ENCODE assay signal across 25 cellular contexts in genomic region chr3:52265387-52265786, GRCh38. TPM values are rescaled to one million over a fixed set of nuclear protein-coding genes. Genes with fewer than 3 reads are reported as not detected.
DNase-seq lines count a peak whose midpoint lies in the region; ATAC-seq, FAIRE-seq and TF ChIP-seq lines count a peak whose summit lies in the region.
"Had no signal": no experiment of that assay in that cellular context is flagged by ENCODE, and none has a peak within 500 bp of the region (broad histone marks: within the 10 kb centered on the region; RNA-seq: fewer than 3 reads in every experiment).

No MANE protein-coding gene starts in this region.

- H2AFZ ChIP-seq in DND-41 (ENCODE audit: low read depth, low read length): no peak overlapping the region
- no peak overlapping the region for H2AFZ ChIP-seq in OCI-LY3 (ENCODE audit: low read depth, low read length)
- H2AFZ ChIP-seq in HepG2 (ENCODE audit: low read length): no peak overlapping the region
- H2AFZ ChIP-seq: GM23248 had no signal

- H3K27me3 ChIP-seq in DND-41 (ENCODE audit: insufficient read depth, low read length, poor library complexity) (no peaks in the 10 kb centered on the region), OCI-LY3 (ENCODE audit: low read depth, low read length) (no peaks in the 10 kb centered on the region), HepG2 (ENCODE audit: control insufficient read depth in 1 of 2, insufficient read depth in 2 of 2, low read length in 2 of 2) (no peaks in the 10 kb centered on the region)
- H3K27me3 ChIP-seq: BLaER1 treated with 17β-estradiol and CSF1 and Interleukin-3, amounts not matched to agents 10 nM and 100 nM; SJSA1 had no signal

- FAIRE-seq in HepG2 (lab: Jason Lieb, UNC): no peak
- no peak for FAIRE-seq in GM19239 (lab: Jason Lieb, UNC)
- FAIRE-seq: A549 had no signal

- H3K4me3 Mint-ChIP-seq in activated CD4-positive, alpha-beta T cell treated with anti-CD3 and anti-CD28 coated beads for 36 hours: no peak overlapping the region
- H3K4me3 Mint-ChIP-seq: activated naive CD8-positive, alpha-beta T cell treated with anti-CD3 and anti-CD28 coated beads, Interleukin-2, amount 10 ng/mL, durations not matched to agents 7 days and 5 days; brain; T-helper 2 cell treated with Interferon-gamma antibody and Interleukin-4, amounts not matched to agents 5 μg/mL and 100 μg/mL, for 36 hours had no signal

- CTCF ChIA-PET in activated CD4-positive, alpha-beta T cell treated with anti-CD3 and anti-CD28 coated beads for 36 hours (lab: Charles Lee): no interaction called here
- CTCF ChIA-PET in HepG2 (lab: Yijun Ruan, JAX; ENCODE audit: low intra/inter-chr PET ratio, low total read pairs): interaction anchor here (0.8 kb wide), 1 partner anchor 33 kb away, joined by 3 read pairs; no protein-coding TSS in a partner anchor

- H3K79me2 ChIP-seq in DND-41 (ENCODE audit: insufficient read depth, low read length) (peaks cover 90% of the 10 kb centered on the region), OCI-LY3 (ENCODE audit: low read length) (peaks cover 92% of the 10 kb centered on the region), HepG2 (ENCODE audit: insufficient read depth, low read length) (peaks cover 27% of the 10 kb centered on the region)

- in situ Hi-C loops in HepG2 (cut with HindIII; ENCODE audit: extremely low pct_ligation_motif_present, low pct_unique_long_range_greater_than_20kb): no loop called here
- in situ Hi-C loops in GM13976 (cut with MboI; ENCODE audit: low sequenced_read_pairs, unreplicated experiment): no loop called here

- H3K36me3 Mint-ChIP-seq in activated CD4-positive, alpha-beta T cell treated with anti-CD3 and anti-CD28 coated beads for 36 hours (ENCODE audit: low read depth): peaks cover 88% of the 10 kb centered on the region

- TF ChIP-seq EP300 in HepG2 (IDR thresholded peaks at IDR 0.05; ENCODE audit: low read depth in 2 of 2, low read length in 2 of 2) (no peak), HepG2 (CRISPR knock-in tag; IDR thresholded peaks at IDR 0.05; ENCODE audit: borderline replicate concordance) (no peak)

- peaks cover 89% of the 10 kb centered on the region for H3K4me1 Mint-ChIP-seq in activated CD4-positive, alpha-beta T cell treated with anti-CD3 and anti-CD28 coated beads for 36 hours

- BruUV-seq in HepG2 (replicated peaks; lab: Mats Ljungman, UMichigan): no TSS peak

- H3K27me3 Mint-ChIP-seq in activated CD4-positive, alpha-beta T cell treated with anti-CD3 and anti-CD28 coated beads for 36 hours: no peaks in the 10 kb centered on the region
- H3K27me3 Mint-ChIP-seq: activated naive CD8-positive, alpha-beta T cell treated with anti-CD3 and anti-CD28 coated beads, Interleukin-2, amount 10 ng/mL, durations not matched to agents 7 days and 5 days; brain; naive B cell had no signal

- no peak for TF ChIP-seq POLR2A in HepG2 (IDR thresholded peaks at IDR 0.05; ENCODE audit: insufficient read depth in 1 of 2, low read depth in 2 of 2, low read length in 2 of 2)

- H3K27ac ChIP-seq in DND-41 (ENCODE audit: low read length): no peak overlapping the region
- H3K27ac ChIP-seq in OCI-LY3 (ENCODE audit: low read length): no peak overlapping the region
- no peak overlapping the region for H3K27ac ChIP-seq in HepG2 (ENCODE audit: extremely low read length, insufficient read depth, low read length)
- H3K27ac ChIP-seq: A549, coronary artery, GM23248, SJSA1 had no signal

- H3K4me1 ChIP-seq in DND-41 (ENCODE audit: insufficient read depth, low read length) (no peaks in the 10 kb centered on the region), OCI-LY3 (ENCODE audit: low read length) (peaks cover 33% of the 10 kb centered on the region), HepG2 (ENCODE audit: insufficient read depth, low read length) (no peaks in the 10 kb centered on the region)
- H3K4me1 ChIP-seq: A549 had no signal

- H3K27ac Mint-ChIP-seq in activated CD4-positive, alpha-beta T cell treated with anti-CD3 and anti-CD28 coated beads for 36 hours: peak overlapping the region; percentile 71
- H3K27ac Mint-ChIP-seq: brain; T-helper 2 cell treated with Interferon-gamma antibody and Interleukin-4, amounts not matched to agents 5 μg/mL and 100 μg/mL, for 36 hours had no signal

- no peak for TF ChIP-seq RAD21 in HepG2 (CRISPR knock-in tag; IDR thresholded peaks at IDR 0.05)

- no peaks in the 10 kb centered on the region for H3K9me3 ChIP-seq in DND-41 (ENCODE audit: insufficient read depth, low read length, severe bottlenecking)
- no peaks in the 10 kb centered on the region for H3K9me3 ChIP-seq in OCI-LY3 (ENCODE audit: insufficient read depth, low read length)
- no peaks in the 10 kb centered on the region for H3K9me3 ChIP-seq in HepG2 (ENCODE audit: low read length)
- H3K9me3 ChIP-seq: A549; BLaER1 treated with 17β-estradiol and CSF1 and Interleukin-3, amounts not matched to agents 10 nM and 100 nM; SJSA1 had no signal

- peaks cover 59% of the 10 kb centered on the region; the same call in 1 of the 2 replicates for H4K20me1 ChIP-seq in DND-41 (ENCODE audit: insufficient read depth, low read length)
- peaks cover 52% of the 10 kb centered on the region for H4K20me1 ChIP-seq in OCI-LY3 (ENCODE audit: insufficient read depth, low read length)
- peaks cover 11% of the 10 kb centered on the region; the same call in 1 of the 2 replicates for H4K20me1 ChIP-seq in HepG2 (ENCODE audit: insufficient read depth, low read length)

- POLR2A ChIA-PET in activated CD4-positive, alpha-beta T cell treated with anti-CD3 and anti-CD28 coated beads for 36 hours (lab: Charles Lee): no interaction called here
- POLR2A ChIA-PET in HepG2 (lab: Yijun Ruan, JAX): no interaction called here

- H3K9me3 Mint-ChIP-seq in activated CD4-positive, alpha-beta T cell treated with anti-CD3 and anti-CD28 coated beads for 36 hours (ENCODE audit: low read depth): no peaks in the 10 kb centered on the region
- H3K9me3 Mint-ChIP-seq: activated naive CD8-positive, alpha-beta T cell treated with anti-CD3 and anti-CD28 coated beads, Interleukin-2, amount 10 ng/mL, durations not matched to agents 7 days and 5 days; brain; naive B cell; T-helper 2 cell treated with Interferon-gamma antibody and Interleukin-4, amounts not matched to agents 5 μg/mL and 100 μg/mL, for 36 hours had no signal

- WGBS in HepG2 (ENCODE audit: low lambda C conversion rate): 95% methylated on average over 6 of the region's 6 CpGs

- no peak for DNase-seq in activated CD4-positive, alpha-beta T cell treated with anti-CD3 and anti-CD28 coated beads for 36 hours
- DNase-seq in activated CD4-positive, alpha-beta T cell treated with anti-CD3 and anti-CD28 coated beads, Interleukin-2, amount 50 U/mL, for 48 hours: no peak
- DNase-seq in DND-41: no peak
- DNase-seq in HepG2 (ENCODE audit: low spot score): no peak
- no peak for DNase-seq in GM19239 (ENCODE audit: insufficient read length, low spot score)
- DNase-seq in GM13976 (ENCODE audit: low spot score): no peak
- DNase-seq: activated CD4-positive, CD25-positive, alpha-beta regulatory T cell; activated naive CD8-positive, alpha-beta T cell treated with anti-CD3 and anti-CD28 coated beads, Interleukin-2, amount 10 ng/mL, durations not matched to agents 7 days and 5 days; GM23248; kidney glomerular epithelial cell; naive B cell; NCI-H1930; NCI-H510A treated with DMSO at 0.1 percent for 48 hours; stimulated activated CD4-positive, alpha-beta T cell treated with anti-CD3 and anti-CD28 coated beads, Interleukin-4, amount 100 ng/mL, for 1 hour had no signal

- H3K4me3 ChIP-seq in DND-41 (ENCODE audit: low read depth in 1 of 2, low read length in 2 of 2) (no peak overlapping the region), OCI-LY3 (ENCODE audit: low read length) (no peak overlapping the region), HepG2 (replicated peaks in 1 of 3; ENCODE audit: insufficient read depth in 1 of 3, low read depth in 2 of 3, low read length in 3 of 3) (no peak overlapping the region)
- H3K4me3 ChIP-seq: A549; BLaER1 treated with 17β-estradiol and CSF1 and Interleukin-3, amounts not matched to agents 10 nM and 100 nM; coronary artery; GM23248; SJSA1 had no signal

- TF ChIP-seq CTCF in DND-41 (IDR thresholded peaks at IDR 0.05; ENCODE audit: borderline replicate concordance, extremely low read depth, low read length, poor library complexity, severe bottlenecking) (peak; percentile 38), OCI-LY3 (IDR thresholded peaks at IDR 0.05; ENCODE audit: low read depth, low read length) (0 out of 2 replicates have a peak, but pooled peaks have one; percentile 9), HepG2 (CRISPR knock-in tag; IDR thresholded peaks at IDR 0.05) (no peak), GM13976 (IDR thresholded peaks at IDR 0.05; ENCODE audit: borderline replicate concordance, control extremely low read depth, extremely low read depth, insufficient read depth, missing control alignments) (no peak)

- no peak for ATAC-seq in activated CD4-positive, alpha-beta T cell treated with anti-CD3 and anti-CD28 coated beads for 36 hours
- ATAC-seq in DND-41 (ENCODE audit: insufficient read depth, low read depth) (0 out of 3 replicates have a peak, but pooled peaks have one; percentile 37), HepG2 (no peak), HG02623 (IDR thresholded peaks at IDR 0.05; ENCODE audit: unreplicated experiment) (no peak)
- ATAC-seq: A549 had no signal

- intact Hi-C loops in activated CD4-positive, alpha-beta T cell treated with anti-CD3 and anti-CD28 coated beads for 36 hours (cut with DNase I, micrococcal nuclease): no loop called here
- intact Hi-C loops in HepG2 (cut with micrococcal nuclease; ENCODE audit: unreplicated experiment): no loop called here

- H3K9ac ChIP-seq in DND-41 (ENCODE audit: low read depth, low read length) (no peak overlapping the region), OCI-LY3 (ENCODE audit: low read length) (no peak overlapping the region), HepG2 (ENCODE audit: insufficient read depth, low read depth, low read length) (no peak overlapping the region)
- H3K9ac ChIP-seq: GM23248 had no signal

- peaks cover 94% of the 10 kb centered on the region for H3K36me3 ChIP-seq in DND-41 (ENCODE audit: insufficient read depth, low read length)
- H3K36me3 ChIP-seq in OCI-LY3 (replicated peaks; ENCODE audit: low read depth, low read length): peaks cover 80% of the 10 kb centered on the region
- H3K36me3 ChIP-seq in HepG2 (replicated peaks in 1 of 2; ENCODE audit: control insufficient read depth in 1 of 2, insufficient read depth in 2 of 2, low read length in 2 of 2): peaks cover 30 to 89% of the 10 kb centered on the region in 2 experiments

- H3K4me2 ChIP-seq in DND-41 (ENCODE audit: insufficient read depth, low read length) (no peak overlapping the region), OCI-LY3 (ENCODE audit: low read length) (no peak overlapping the region), HepG2 (ENCODE audit: low read depth, low read length) (no peak overlapping the region)
- H3K4me2 ChIP-seq: A549 had no signal

RNA-seq across cellular contexts. Expression of gene WDR82, which starts 13.1 kb away (rescaled TPM):
- 100 to 1,000 TPM in 1 of 2 experiments, 10 to 100 TPM in 1; 95.2 to 113 TPM for total RNA-seq in activated CD4-positive, alpha-beta T cell treated with anti-CD3 and anti-CD28 coated beads for 36 hours
- 59.5 and 62.0 TPM in 2 replicates for total RNA-seq in HepG2 (2016; rRNA removed; fragmentation: Illumina TruSeq; extraction: Trizol)
- total RNA-seq in HepG2 (2016; cell fraction: cytosol; rRNA removed; fragmentation: Illumina TruSeq; extraction: Trizol; ENCODE audit: low read depth): 6.3 and 6.7 TPM in 2 replicates
- 58.9 and 60.5 TPM in 2 replicates for total RNA-seq in HepG2 (2016; cell fraction: insoluble cytoplasmic fraction; rRNA removed; fragmentation: Illumina TruSeq; extraction: Trizol)
- 27.7 and 28.8 TPM in 2 replicates for total RNA-seq in HepG2 (2016; cell fraction: membrane; rRNA removed; fragmentation: Illumina TruSeq; extraction: Trizol)
- total RNA-seq in HepG2 (2016; cell fraction: nucleus; rRNA removed; fragmentation: Illumina TruSeq; extraction: Trizol): 32.4 and 32.6 TPM in 2 replicates
- 39.1 and 41.9 TPM in 2 replicates for polyA plus RNA-seq in HepG2 (2011; rRNA removed)
- 23.5 and 37.7 TPM in 2 replicates for polyA plus RNA-seq in HepG2 (2011; cell fraction: cytosol; rRNA removed)
- polyA plus RNA-seq in HepG2 (2011; cell fraction: nucleus; rRNA removed): 10.7 and 14.5 TPM in 2 replicates
- 48.3 and 52.2 TPM in 2 replicates for polyA plus RNA-seq in HepG2 (2012)
- 3.6 and 4.2 TPM in 2 replicates for polyA plus RNA-seq in HepG2 (2016; cell fraction: cytosol; fragmentation: Illumina TruSeq; extraction: Trizol; ENCODE audit: low read depth)
- 60.6 and 66.1 TPM in 2 replicates for polyA plus RNA-seq in HepG2 (2016; cell fraction: insoluble cytoplasmic fraction; fragmentation: Illumina TruSeq; extraction: Trizol; ENCODE audit: low read depth)
- 13.9 and 15.0 TPM in 2 replicates for polyA plus RNA-seq in HepG2 (2016; cell fraction: membrane; fragmentation: Illumina TruSeq; extraction: Trizol; ENCODE audit: low read depth)
- 38.8 and 40.8 TPM in 2 replicates for polyA plus RNA-seq in HepG2 (2016; cell fraction: nucleus; fragmentation: Illumina TruSeq; extraction: Trizol; ENCODE audit: insufficient read depth, low read depth)
- polyA minus RNA-seq in HepG2 (2011; rRNA and poly(A)+ RNA removed; ENCODE audit: low replicate concordance): 52.7 and 77.7 TPM in 2 replicates
- polyA minus RNA-seq in HepG2 (2011; cell fraction: cytosol; rRNA and poly(A)+ RNA removed): 29.3 and 33.9 TPM in 2 replicates
- 28.7 and 33.2 TPM in 2 replicates for polyA minus RNA-seq in HepG2 (2011; cell fraction: nucleus; rRNA and poly(A)+ RNA removed)

RNA-seq across cellular contexts. Expression of gene PPM1M, which starts 19.8 kb away (rescaled TPM):
- total RNA-seq in activated CD4-positive, alpha-beta T cell treated with anti-CD3 and anti-CD28 coated beads for 36 hours: 10 to 100 TPM; 52.9 to 59.2 TPM
- 1.5 and 2.5 TPM in 2 replicates for total RNA-seq in HepG2 (2016; rRNA removed; fragmentation: Illumina TruSeq; extraction: Trizol)
- 0.91 and 1.1 TPM in 2 replicates for total RNA-seq in HepG2 (2016; cell fraction: cytosol; rRNA removed; fragmentation: Illumina TruSeq; extraction: Trizol; ENCODE audit: low read depth)
- 2.2 and 2.4 TPM in 2 replicates for total RNA-seq in HepG2 (2016; cell fraction: insoluble cytoplasmic fraction; rRNA removed; fragmentation: Illumina TruSeq; extraction: Trizol)
- 2.7 and 3.5 TPM in 2 replicates for total RNA-seq in HepG2 (2016; cell fraction: membrane; rRNA removed; fragmentation: Illumina TruSeq; extraction: Trizol)
- 2.0 and 2.1 TPM in 2 replicates for total RNA-seq in HepG2 (2016; cell fraction: nucleus; rRNA removed; fragmentation: Illumina TruSeq; extraction: Trizol)
- polyA plus RNA-seq in HepG2 (2011; rRNA removed): 5.9 and 6.9 TPM in 2 replicates
- 4.4 and 5.2 TPM in 2 replicates for polyA plus RNA-seq in HepG2 (2011; cell fraction: cytosol; rRNA removed)
- 20.6 and 21.3 TPM in 2 replicates for polyA plus RNA-seq in HepG2 (2011; cell fraction: nucleus; rRNA removed)
- 4.0 and 4.5 TPM in 2 replicates for polyA plus RNA-seq in HepG2 (2012)
- 0.99 and 1.1 TPM in 2 replicates for polyA plus RNA-seq in HepG2 (2016; cell fraction: cytosol; fragmentation: Illumina TruSeq; extraction: Trizol; ENCODE audit: low read depth)
- polyA plus RNA-seq in HepG2 (2016; cell fraction: insoluble cytoplasmic fraction; fragmentation: Illumina TruSeq; extraction: Trizol; ENCODE audit: low read depth): 2.0 and 2.3 TPM in 2 replicates
- 2.3 and 2.5 TPM in 2 replicates for polyA plus RNA-seq in HepG2 (2016; cell fraction: membrane; fragmentation: Illumina TruSeq; extraction: Trizol; ENCODE audit: low read depth)
- polyA plus RNA-seq in HepG2 (2016; cell fraction: nucleus; fragmentation: Illumina TruSeq; extraction: Trizol; ENCODE audit: insufficient read depth, low read depth): 3.6 and 4.3 TPM in 2 replicates
- 8.9 and 14.9 TPM in 2 replicates for polyA minus RNA-seq in HepG2 (2011; rRNA and poly(A)+ RNA removed; ENCODE audit: low replicate concordance)
- 1.5 and 1.9 TPM in 2 replicates for polyA minus RNA-seq in HepG2 (2011; cell fraction: cytosol; rRNA and poly(A)+ RNA removed)
- 2.7 and 3.7 TPM in 2 replicates for polyA minus RNA-seq in HepG2 (2011; cell fraction: nucleus; rRNA and poly(A)+ RNA removed)

RNA-seq across cellular contexts. Expression of gene GLYCTK, which starts 22.2 kb away (rescaled TPM):
- total RNA-seq in activated CD4-positive, alpha-beta T cell treated with anti-CD3 and anti-CD28 coated beads for 36 hours: 10 to 100 TPM; 13.3 to 18.8 TPM
- 91.7 and 126 TPM in 2 replicates for total RNA-seq in HepG2 (2016; rRNA removed; fragmentation: Illumina TruSeq; extraction: Trizol)
- 33.8 and 34.0 TPM in 2 replicates for total RNA-seq in HepG2 (2016; cell fraction: cytosol; rRNA removed; fragmentation: Illumina TruSeq; extraction: Trizol; ENCODE audit: low read depth)
- 89.0 and 132 TPM in 2 replicates for total RNA-seq in HepG2 (2016; cell fraction: insoluble cytoplasmic fraction; rRNA removed; fragmentation: Illumina TruSeq; extraction: Trizol)
- total RNA-seq in HepG2 (2016; cell fraction: membrane; rRNA removed; fragmentation: Illumina TruSeq; extraction: Trizol): 68.4 and 70.3 TPM in 2 replicates
- 155 and 170 TPM in 2 replicates for total RNA-seq in HepG2 (2016; cell fraction: nucleus; rRNA removed; fragmentation: Illumina TruSeq; extraction: Trizol)
- polyA plus RNA-seq in HepG2 (2011; rRNA removed): 70.0 and 102 TPM in 2 replicates
- polyA plus RNA-seq in HepG2 (2011; cell fraction: cytosol; rRNA removed): 57.2 and 86.0 TPM in 2 replicates
- 489 and 498 TPM in 2 replicates for polyA plus RNA-seq in HepG2 (2011; cell fraction: nucleus; rRNA removed)
- polyA plus RNA-seq in HepG2 (2012): 41.5 and 43.2 TPM in 2 replicates
- polyA plus RNA-seq in HepG2 (2016; cell fraction: cytosol; fragmentation: Illumina TruSeq; extraction: Trizol; ENCODE audit: low read depth): 21.7 and 24.0 TPM in 2 replicates
- 64.0 and 68.6 TPM in 2 replicates for polyA plus RNA-seq in HepG2 (2016; cell fraction: insoluble cytoplasmic fraction; fragmentation: Illumina TruSeq; extraction: Trizol; ENCODE audit: low read depth)
- 44.9 and 46.0 TPM in 2 replicates for polyA plus RNA-seq in HepG2 (2016; cell fraction: membrane; fragmentation: Illumina TruSeq; extraction: Trizol; ENCODE audit: low read depth)
- 216 and 226 TPM in 2 replicates for polyA plus RNA-seq in HepG2 (2016; cell fraction: nucleus; fragmentation: Illumina TruSeq; extraction: Trizol; ENCODE audit: insufficient read depth, low read depth)
- polyA minus RNA-seq in HepG2 (2011; rRNA and poly(A)+ RNA removed; ENCODE audit: low replicate concordance): 13.9 and 184 TPM in 2 replicates
- polyA minus RNA-seq in HepG2 (2011; cell fraction: cytosol; rRNA and poly(A)+ RNA removed): 18.4 and 23.4 TPM in 2 replicates
- polyA minus RNA-seq in HepG2 (2011; cell fraction: nucleus; rRNA and poly(A)+ RNA removed): 164 and 185 TPM in 2 replicates

RNA-seq across cellular contexts. Expression of gene TWF2, which starts 26.4 kb away (rescaled TPM):
- 10 to 100 TPM; 85.0 to 93.5 TPM for total RNA-seq in activated CD4-positive, alpha-beta T cell treated with anti-CD3 and anti-CD28 coated beads for 36 hours
- 45.5 and 49.1 TPM in 2 replicates for total RNA-seq in HepG2 (2016; rRNA removed; fragmentation: Illumina TruSeq; extraction: Trizol)
- total RNA-seq in HepG2 (2016; cell fraction: cytosol; rRNA removed; fragmentation: Illumina TruSeq; extraction: Trizol; ENCODE audit: low read depth): 9.3 and 10.4 TPM in 2 replicates
- total RNA-seq in HepG2 (2016; cell fraction: insoluble cytoplasmic fraction; rRNA removed; fragmentation: Illumina TruSeq; extraction: Trizol): 46.7 and 47.5 TPM in 2 replicates
- total RNA-seq in HepG2 (2016; cell fraction: membrane; rRNA removed; fragmentation: Illumina TruSeq; extraction: Trizol): 18.1 and 19.8 TPM in 2 replicates
- total RNA-seq in HepG2 (2016; cell fraction: nucleus; rRNA removed; fragmentation: Illumina TruSeq; extraction: Trizol): 19.0 and 20.5 TPM in 2 replicates
- 108 and 123 TPM in 2 replicates for polyA plus RNA-seq in HepG2 (2011; rRNA removed)
- 139 and 201 TPM in 2 replicates for polyA plus RNA-seq in HepG2 (2011; cell fraction: cytosol; rRNA removed)
- polyA plus RNA-seq in HepG2 (2011; cell fraction: nucleus; rRNA removed): 105 and 112 TPM in 2 replicates
- 63.2 and 85.2 TPM in 2 replicates for polyA plus RNA-seq in HepG2 (2012)
- polyA plus RNA-seq in HepG2 (2016; cell fraction: cytosol; fragmentation: Illumina TruSeq; extraction: Trizol; ENCODE audit: low read depth): 10.6 and 11.3 TPM in 2 replicates
- 55.3 and 58.3 TPM in 2 replicates for polyA plus RNA-seq in HepG2 (2016; cell fraction: insoluble cytoplasmic fraction; fragmentation: Illumina TruSeq; extraction: Trizol; ENCODE audit: low read depth)
- polyA plus RNA-seq in HepG2 (2016; cell fraction: membrane; fragmentation: Illumina TruSeq; extraction: Trizol; ENCODE audit: low read depth): 16.1 and 16.9 TPM in 2 replicates
- polyA plus RNA-seq in HepG2 (2016; cell fraction: nucleus; fragmentation: Illumina TruSeq; extraction: Trizol; ENCODE audit: insufficient read depth, low read depth): 37.2 and 39.4 TPM in 2 replicates
- polyA minus RNA-seq in HepG2 (2011; rRNA and poly(A)+ RNA removed; ENCODE audit: low replicate concordance): 46.6 and 135 TPM in 2 replicates
- 84.6 and 87.5 TPM in 2 replicates for polyA minus RNA-seq in HepG2 (2011; cell fraction: cytosol; rRNA and poly(A)+ RNA removed)
- 18.5 and 25.0 TPM in 2 replicates for polyA minus RNA-seq in HepG2 (2011; cell fraction: nucleus; rRNA and poly(A)+ RNA removed)

RNA-seq across cellular contexts. Expression of gene TLR9, which starts 39.9 kb away (rescaled TPM):
- under 1 TPM; 0.59 to 0.74 TPM for total RNA-seq in activated CD4-positive, alpha-beta T cell treated with anti-CD3 and anti-CD28 coated beads for 36 hours
- total RNA-seq in HepG2 (2016; rRNA removed; fragmentation: Illumina TruSeq; extraction: Trizol): not detected in 2 replicates
- total RNA-seq in HepG2 (2016; cell fraction: cytosol; rRNA removed; fragmentation: Illumina TruSeq; extraction: Trizol; ENCODE audit: low read depth): not detected in 2 replicates
- not detected in 2 replicates for total RNA-seq in HepG2 (2016; cell fraction: insoluble cytoplasmic fraction; rRNA removed; fragmentation: Illumina TruSeq; extraction: Trizol)
- not detected in 2 replicates for total RNA-seq in HepG2 (2016; cell fraction: membrane; rRNA removed; fragmentation: Illumina TruSeq; extraction: Trizol)
- not detected in 2 replicates for total RNA-seq in HepG2 (2016; cell fraction: nucleus; rRNA removed; fragmentation: Illumina TruSeq; extraction: Trizol)
- polyA plus RNA-seq in HepG2 (2011; rRNA removed): 0.08 TPM in 1 of 2 replicates, not detected in the other
- 0.01 TPM in 2 replicates for polyA plus RNA-seq in HepG2 (2011; cell fraction: cytosol; rRNA removed)
- polyA plus RNA-seq in HepG2 (2011; cell fraction: nucleus; rRNA removed): 0.88 and 0.95 TPM in 2 replicates
- 0.31 TPM in 1 of 2 replicates, not detected in the other for polyA plus RNA-seq in HepG2 (2012)
- polyA plus RNA-seq in HepG2 (2016; cell fraction: cytosol; fragmentation: Illumina TruSeq; extraction: Trizol; ENCODE audit: low read depth): not detected in 2 replicates
- polyA plus RNA-seq in HepG2 (2016; cell fraction: insoluble cytoplasmic fraction; fragmentation: Illumina TruSeq; extraction: Trizol; ENCODE audit: low read depth): not detected in 2 replicates
- polyA plus RNA-seq in HepG2 (2016; cell fraction: membrane; fragmentation: Illumina TruSeq; extraction: Trizol; ENCODE audit: low read depth): not detected in 2 replicates
- polyA plus RNA-seq in HepG2 (2016; cell fraction: nucleus; fragmentation: Illumina TruSeq; extraction: Trizol; ENCODE audit: insufficient read depth, low read depth): not detected in 2 replicates
- polyA minus RNA-seq in HepG2 (2011; rRNA and poly(A)+ RNA removed; ENCODE audit: low replicate concordance): 0.14 TPM in 1 of 2 replicates, not detected in the other
- polyA minus RNA-seq in HepG2 (2011; cell fraction: cytosol; rRNA and poly(A)+ RNA removed): not detected in 2 replicates
- 0.25 and 0.26 TPM in 2 replicates for polyA minus RNA-seq in HepG2 (2011; cell fraction: nucleus; rRNA and poly(A)+ RNA removed)
- total RNA-seq: fibroblast of villous mesenchyme, GM23248, SJSA1, skeletal muscle tissue, temporal lobe had no signal
- polyA plus RNA-seq: GM23248 had no signal

Comparison
In these comparisons a context has a peak if more than half of its experiments do, and no peak if none do; other contexts are left out.
1. CTCF ChIP-seq: peak in DND-41 (single experiment) and OCI-LY3 (single experiment); none in HepG2 (single experiment) and GM13976 (single experiment).
2. RNA of gene PPM1M, which starts 19.8 kb away (total RNA-seq): 52.9 to 59.2 TPM in activated CD4-positive, alpha-beta T cell treated with anti-CD3 and anti-CD28 coated beads for 36 hours; 0.91 to 3.5 TPM in HepG2; every median in the first group is over 10 times any median in the second.